ENCODE assay signal across 8 cellular contexts in genomic region chr10:97792058-97792721, GRCh38. TPM values are rescaled to one million over a fixed set of nuclear protein-coding genes. Genes with fewer than 3 reads are reported as not detected.
DNase-seq lines count a peak whose midpoint lies in the region; ATAC-seq, FAIRE-seq and TF ChIP-seq lines count a peak whose summit lies in the region.

No MANE protein-coding gene starts in this region.

- H3K4me3 ChIP-seq in BE2C (ENCODE audit: low read depth, low read length) (no peak overlapping the region), GM23248 (no peak overlapping the region), keratinocyte (ENCODE audit: control insufficient read depth in 2 of 3, extremely low read depth in 1 of 3, insufficient read depth in 2 of 3, low read depth in 1 of 3, low read length in 3 of 3) (no peak overlapping the region)

- no peak overlapping the region for H3K4me2 ChIP-seq in GM23248 (ENCODE audit: unreplicated experiment)
- no peak overlapping the region for H3K4me2 ChIP-seq in keratinocyte (ENCODE audit: control insufficient read depth, extremely low read depth, insufficient read depth, low read depth, low read length)

- H2AFZ ChIP-seq in GM23248 (no peak overlapping the region), keratinocyte (ENCODE audit: control insufficient read depth, low read length) (no peak overlapping the region)

- no peaks in the 10 kb centered on the region for H3F3A ChIP-seq in GM23248 (ENCODE audit: insufficient read depth)

- H3K79me2 ChIP-seq in GM23248 (ENCODE audit: insufficient read depth): no peaks in the 10 kb centered on the region
- H3K79me2 ChIP-seq in keratinocyte (ENCODE audit: control insufficient read depth, insufficient read depth, low read length): no peaks in the 10 kb centered on the region

- in situ Hi-C loops in GM23248 (cut with MboI): loop anchor here (5.0 to 25.0 kb wide), 2 partner anchors 70 to 245 kb away; partner anchors contain the start of gene CRTAC1
- in situ Hi-C loops in T47D (cut with HindIII; ENCODE audit: low pct_unique_long_range_greater_than_20kb, low sequenced_read_pairs): no loop called here

- no peaks in the 10 kb centered on the region for H3K9me2 ChIP-seq in GM23248 (ENCODE audit: insufficient read depth)

- H3K4me1 ChIP-seq in BE2C: peaks cover 8% of the 10 kb centered on the region
- no peaks in the 10 kb centered on the region for H3K4me1 ChIP-seq in GM23248 (ENCODE audit: insufficient read depth)
- H3K4me1 ChIP-seq in keratinocyte (ENCODE audit: control insufficient read depth, extremely low read depth, insufficient read depth, low read length): no peaks in the 10 kb centered on the region

- DNase-seq in BE2C (peak; percentile 70), GM23248 (peak; percentile 64), NCI-H2029 (lab: John Stamatoyannopoulos, UW) (peak; percentile 16), T47D (ENCODE audit: low read depth in 1 of 2, low spot score in 1 of 2) (peak; percentile 79 to 83), keratinocyte (ENCODE audit: low read depth, low spot score) (no peak)
- DNase-seq in activated CD4-positive, CD25-positive, alpha-beta regulatory T cell treated with anti-CD3 and anti-CD28 coated beads, Interleukin-2, amount 50 U/mL, for 16 hours (ENCODE audit: low read depth, low spot score): peak; percentile 37
- peak; percentile 62 for DNase-seq in stimulated activated CD4-positive, alpha-beta T cell treated with anti-CD3 and anti-CD28 coated beads, Interleukin-1b, Interleukin-23, amount 100 ng/mL, for 48 hours

- TF ChIP-seq CTCF in BE2C (IDR thresholded peaks at IDR 0.05; ENCODE audit: low read depth, low read length) (peak; percentile 89), keratinocyte (optimal IDR thresholded peaks at IDR 0.05 in 1 of 3, IDR thresholded peaks at IDR 0.05 in 1 of 3, conservative IDR thresholded peaks at IDR 0.05 in 1 of 3; ENCODE audit: extremely low read depth in 1 of 3, insufficient read depth in 2 of 3, low read length in 3 of 3) (peak; percentile 93 to 96 (median 94))

- H3K27ac ChIP-seq in GM23248: no peak overlapping the region
- H3K27ac ChIP-seq in keratinocyte (ENCODE audit: control insufficient read depth, insufficient read depth, low read length): no peak overlapping the region

- dilution Hi-C loops in keratinocyte (cut with MboI; ENCODE audit: extremely low pct_ligation_motif_present, low sequenced_read_pairs): no loop called here

- H3K36me3 ChIP-seq in BE2C (no peaks in the 10 kb centered on the region), GM23248 (ENCODE audit: low read depth) (no peaks in the 10 kb centered on the region), keratinocyte (ENCODE audit: control insufficient read depth in 2 of 2, extremely low read depth in 1 of 2, insufficient read depth in 2 of 2, low read length in 2 of 2) (no peaks in the 10 kb centered on the region)

- H4K20me1 ChIP-seq in GM23248 (ENCODE audit: insufficient read depth): no peaks in the 10 kb centered on the region
- no peaks in the 10 kb centered on the region for H4K20me1 ChIP-seq in keratinocyte (ENCODE audit: control insufficient read depth, extremely low read depth, insufficient read depth, low read length)

- ATAC-seq in HG02571 (IDR thresholded peaks at IDR 0.05; ENCODE audit: unreplicated experiment): no peak

- 14 to 26% methylated on average over 5 to 8 of the region's 8 CpGs for WGBS in GM23248 (ENCODE audit: low coverage in 1 of 2, low lambda C conversion rate in 2 of 2, missing lambda C conversion rate in 2 of 2), 2 experiments

- H3K27me3 ChIP-seq in BE2C: peaks cover 6% of the 10 kb centered on the region
- peaks cover 11% of the 10 kb centered on the region for H3K27me3 ChIP-seq in GM23248 (replicated peaks; ENCODE audit: insufficient read depth)
- H3K27me3 ChIP-seq in keratinocyte (ENCODE audit: control insufficient read depth, extremely low read depth, insufficient read depth, low read length): no peaks in the 10 kb centered on the region

- H3K9ac ChIP-seq in GM23248: no peak overlapping the region
- no peak overlapping the region for H3K9ac ChIP-seq in keratinocyte (ENCODE audit: control insufficient read depth, extremely low read depth, insufficient read depth, low read length)

- no peaks in the 10 kb centered on the region for H3K9me3 ChIP-seq in BE2C
- H3K9me3 ChIP-seq in GM23248 (ENCODE audit: low read depth): no peaks in the 10 kb centered on the region
- no peaks in the 10 kb centered on the region for H3K9me3 ChIP-seq in keratinocyte (ENCODE audit: control insufficient read depth, low read depth, low read length)

- H3K9me1 ChIP-seq in keratinocyte (ENCODE audit: control insufficient read depth, extremely low read depth, insufficient read depth, low read length): no peaks in the 10 kb centered on the region

- FAIRE-seq in keratinocyte (lab: Jason Lieb, UNC): peak; percentile 58

RNA-seq across cellular contexts. Expression of gene SFRP5, which starts 20.4 kb away (rescaled TPM):
- polyA plus RNA-seq in BE2C (2012; ENCODE audit: insufficient read depth, insufficient read length, low read depth): not detected
- total RNA-seq in GM23248 (2014; rRNA removed; shearing (Covaris generic)): not detected in 2 replicates
- polyA plus RNA-seq in GM23248 (2016; fragmentation: Nextera tagmentation; extraction: Ambion mirVana) (not detected in 2 replicates), keratinocyte (not detected in 3 replicates)
- polyA plus RNA-seq in keratinocyte (2011; ENCODE audit: low read depth): not detected
- polyA plus RNA-seq in keratinocyte (2011; cell fraction: cytosol; rRNA removed): not detected in 2 replicates
- polyA plus RNA-seq in keratinocyte (2011; cell fraction: nucleus; rRNA removed): not detected in 2 replicates
- 0.11 TPM in 1 of 2 replicates, not detected in the other for polyA plus RNA-seq in keratinocyte (2012; ENCODE audit: low replicate concordance)
- polyA minus RNA-seq in keratinocyte: not detected in 3 replicates
- polyA minus RNA-seq in keratinocyte (2011; cell fraction: cytosol; rRNA and poly(A)+ RNA removed): not detected
- polyA minus RNA-seq in keratinocyte (2011; cell fraction: nucleus; rRNA and poly(A)+ RNA removed): not detected in 2 replicates

RNA-seq across cellular contexts. Expression of gene ZFYVE27, which starts 55.3 kb away (rescaled TPM):
- 42.3 TPM for polyA plus RNA-seq in BE2C (2012; ENCODE audit: insufficient read depth, insufficient read length, low read depth)
- total RNA-seq in GM23248 (2014; rRNA removed; shearing (Covaris generic)): 20.6 and 32.6 TPM in 2 replicates
- polyA plus RNA-seq in GM23248 (2016; fragmentation: Nextera tagmentation; extraction: Ambion mirVana) (15.9 and 17.2 TPM in 2 replicates), keratinocyte (14.2 to 23.2 TPM (median 14.3 TPM) in 3 replicates)
- 10.1 TPM for polyA plus RNA-seq in keratinocyte (2011; ENCODE audit: low read depth)
- polyA plus RNA-seq in keratinocyte (2011; cell fraction: cytosol; rRNA removed): 5.8 and 6.5 TPM in 2 replicates
- polyA plus RNA-seq in keratinocyte (2011; cell fraction: nucleus; rRNA removed): 66.2 and 75.9 TPM in 2 replicates
- 10.9 and 15.3 TPM in 2 replicates for polyA plus RNA-seq in keratinocyte (2012; ENCODE audit: low replicate concordance)
- 12.6 to 19.6 TPM (median 18.3 TPM) in 3 replicates for polyA minus RNA-seq in keratinocyte
- 10.9 TPM for polyA minus RNA-seq in keratinocyte (2011; cell fraction: cytosol; rRNA and poly(A)+ RNA removed)
- 28.7 and 34.0 TPM in 2 replicates for polyA minus RNA-seq in keratinocyte (2011; cell fraction: nucleus; rRNA and poly(A)+ RNA removed)

RNA-seq across cellular contexts. Expression of gene GOLGA7B, which starts 57.5 kb away (rescaled TPM):
- polyA plus RNA-seq in BE2C (2012; ENCODE audit: insufficient read depth, insufficient read length, low read depth): 1.2 TPM
- not detected in 2 replicates for total RNA-seq in GM23248 (2014; rRNA removed; shearing (Covaris generic))
- polyA plus RNA-seq in GM23248 (2016; fragmentation: Nextera tagmentation; extraction: Ambion mirVana) (not detected in 2 replicates), keratinocyte (3.6 to 6.8 TPM (median 4.9 TPM) in 3 replicates)
- 0.94 TPM for polyA plus RNA-seq in keratinocyte (2011; ENCODE audit: low read depth)
- polyA plus RNA-seq in keratinocyte (2011; cell fraction: cytosol; rRNA removed): 5.6 and 6.1 TPM in 2 replicates
- polyA plus RNA-seq in keratinocyte (2011; cell fraction: nucleus; rRNA removed): 8.6 and 9.1 TPM in 2 replicates
- 3.3 and 4.7 TPM in 2 replicates for polyA plus RNA-seq in keratinocyte (2012; ENCODE audit: low replicate concordance)
- 8.8 to 18.1 TPM (median 16.5 TPM) in 3 replicates for polyA minus RNA-seq in keratinocyte
- polyA minus RNA-seq in keratinocyte (2011; cell fraction: cytosol; rRNA and poly(A)+ RNA removed): 3.8 TPM
- polyA minus RNA-seq in keratinocyte (2011; cell fraction: nucleus; rRNA and poly(A)+ RNA removed): 1.4 and 2.2 TPM in 2 replicates
